In genomic region chr1:18956189-18957135, GRCh38 we compare ENCODE assay signal across 8 cellular contexts. TPM values are rescaled to one million over a fixed set of nuclear protein-coding genes. Genes with fewer than 3 reads are reported as not detected.
DNase-seq lines count a peak whose midpoint lies in the region; ATAC-seq and TF ChIP-seq lines count a peak whose summit lies in the region.

Gene IFFO2 (minus strand): TSS chr1:18956676. CDS start chr1:18956332, 344 bp downstream.

- H3K36me3 ChIP-seq in heart right ventricle (peaks cover 0 to 6% (median 0%) of the 10 kb centered on the region in 9 donors), upper lobe of left lung (no peaks in the 10 kb centered on the region)

- DNase-seq in GM12865 (ENCODE audit: low read depth) (peak; percentile 95), NCI-H1092 treated with DMSO at 0.1 percent for 48 hours (lab: John Stamatoyannopoulos, UW) (peak; percentile 94), amniotic stem cell (lab: John Stamatoyannopoulos, UW) (peak; percentile 94), heart right ventricle (peak; percentile 98 to 100), posterior vena cava (ENCODE audit: low spot score) (peak; percentile 99), upper lobe of left lung (peak; percentile 98 to 100)

- no peaks in the 10 kb centered on the region for H3K9me3 Mint-ChIP-seq in T-helper 1 cell treated with Interleukin-12 subunit alpha and Interleukin-12 subunit beta and Interleukin-4 antibody, amounts not matched to agents 30 μg/mL and 1 μg/mL, for 36 hours

- peaks cover 0 to 26% (median 0%) of the 10 kb centered on the region in 7 donors for H3K27me3 ChIP-seq in heart right ventricle
- H3K27me3 ChIP-seq in upper lobe of left lung: no peaks in the 10 kb centered on the region

- TF ChIP-seq CTCF in GM12865 (IDR thresholded peaks at IDR 0.05; ENCODE audit: insufficient read depth, low read depth, low read length, missing control alignments): no peak
- TF ChIP-seq CTCF in heart right ventricle (IDR thresholded peaks at IDR 0.05): no peak
- TF ChIP-seq CTCF in upper lobe of left lung (IDR thresholded peaks at IDR 0.05): no peak

- H3K36me3 Mint-ChIP-seq in T-helper 1 cell treated with Interleukin-12 subunit alpha and Interleukin-12 subunit beta and Interleukin-4 antibody, amounts not matched to agents 30 μg/mL and 1 μg/mL, for 36 hours (ENCODE audit: low read depth): peaks cover 14% of the 10 kb centered on the region

- H3K9me3 ChIP-seq in heart right ventricle (no peaks in the 10 kb centered on the region), upper lobe of left lung (no peaks in the 10 kb centered on the region)

- peak; percentile 51 for ATAC-seq in HG02610 (IDR thresholded peaks at IDR 0.05; ENCODE audit: unreplicated experiment)
- peak; percentile 97 to 99 (median 98) for ATAC-seq in heart right ventricle
- ATAC-seq in upper lobe of left lung (ENCODE audit: low FRiP score in 2 of 2): peak; percentile 98

- H3K4me3 ChIP-seq in GM12865 (ENCODE audit: low read depth, low read length) (peak within 1 kb of the TSS; percentile 80), heart right ventricle (peak within 1 kb of the TSS; percentile 64 to 90 (median 84)), upper lobe of left lung (peak within 1 kb of the TSS; percentile 69 to 95 (median 88))

- H3K27ac ChIP-seq in heart right ventricle: peak within 1 kb of the TSS; percentile 42 to 85 (median 76)
- H3K27ac ChIP-seq in upper lobe of left lung: peak within 1 kb of the TSS; percentile 77 to 84 (median 78)

- intact Hi-C loops in heart right ventricle (cut with DNase I): loop anchor here in 8 of 10 donors (2.0 to 10.0 kb wide), 9 partner anchors 34 to 136 kb away; partner anchors contain the start of gene ALDH4A1 (in 2 of the 8)
- intact Hi-C loops in posterior vena cava (cut with DNase I): loop anchor here in 1 of 2 donors (5.0 kb wide), 2 partner anchors 34 to 1636 kb away; no protein-coding TSS in a partner anchor

- H3K4me1 ChIP-seq in heart right ventricle: peaks cover 2 to 48% (median 32%) of the 10 kb centered on the region in 9 donors
- H3K4me1 ChIP-seq in upper lobe of left lung: peaks cover 43 to 52% (median 47%) of the 10 kb centered on the region in 4 donors

- 0% methylated on average over 80 to 119 of the region's 119 CpGs for WGBS in heart right ventricle, 2 donors
- WGBS in upper lobe of left lung, 2 donors: 1% methylated on average over 33 of the region's 119 CpGs; no CpG with 5 or more reads in 1 of the 2 donors

- peaks cover 39% of the 10 kb centered on the region for H3K27me3 Mint-ChIP-seq in T-helper 1 cell treated with Interleukin-12 subunit alpha and Interleukin-12 subunit beta and Interleukin-4 antibody, amounts not matched to agents 30 μg/mL and 1 μg/mL, for 36 hours (ENCODE audit: low read depth)

- no peak for TF ChIP-seq EP300 in upper lobe of left lung (IDR thresholded peaks at IDR 0.05)

- H3K4me1 Mint-ChIP-seq in T-helper 1 cell treated with Interleukin-12 subunit alpha and Interleukin-12 subunit beta and Interleukin-4 antibody, amounts not matched to agents 30 μg/mL and 1 μg/mL, for 36 hours (ENCODE audit: low read depth): peaks cover 53% of the 10 kb centered on the region

- peak within 1 kb of the TSS; percentile 78 for H3K27ac Mint-ChIP-seq in T-helper 1 cell treated with Interleukin-12 subunit alpha and Interleukin-12 subunit beta and Interleukin-4 antibody, amounts not matched to agents 30 μg/mL and 1 μg/mL, for 36 hours

- peak within 1 kb of the TSS; percentile 87 for H3K4me3 Mint-ChIP-seq in T-helper 1 cell treated with Interleukin-12 subunit alpha and Interleukin-12 subunit beta and Interleukin-4 antibody, amounts not matched to agents 30 μg/mL and 1 μg/mL, for 36 hours

- TF ChIP-seq POLR2A in upper lobe of left lung (IDR thresholded peaks at IDR 0.05): peak in 3 of 4 donors; percentile 83 to 92 (median 84)

RNA-seq across cellular contexts. Expression of gene IFFO2, which starts in this region (rescaled TPM):
- 1 to 10 TPM; 3.2 to 8.2 (median 4.7) TPM for total RNA-seq in heart right ventricle
- polyA plus RNA-seq in heart right ventricle: 1 to 10 TPM; 2.2 to 2.3 TPM
- total RNA-seq in posterior vena cava: 10 to 100 TPM; 12.1 to 12.2 TPM
- 10 to 100 TPM in 3 of 6 donors, 1 to 10 TPM in 3; 9.2 to 19.3 (median 11.0) TPM for total RNA-seq in upper lobe of left lung

Comparison
In these comparisons a context has a peak if more than half of its experiments do, and no peak if none do; other contexts are left out.
1. Peak in every context shown above with its lines: DNase-seq, ATAC-seq, H3K4me3 ChIP-seq and H3K27ac ChIP-seq.